8 cellular contexts compared by ENCODE assay signal in genomic region chr12:12975322-12976077, GRCh38. TPM values are rescaled to one million over a fixed set of nuclear protein-coding genes. Genes with fewer than 3 reads are reported as not detected.
DNase-seq lines count a peak whose midpoint lies in the region; ATAC-seq and TF ChIP-seq lines count a peak whose summit lies in the region.

No MANE protein-coding gene starts in this region.

- no peaks in the 10 kb centered on the region for H3K27me3 Mint-ChIP-seq in endodermal cell (ENCODE audit: insufficient read depth)

- H3K4me3 ChIP-seq in endodermal cell (ENCODE audit: low read length), result no peak overlapping the region

- WGBS in endodermal cell (ENCODE audit: insufficient coverage in 1 of 2, insufficient read length in 1 of 2), 2 experiments, result 81 to 92% methylated on average over 10 to 14 of the region's 14 CpGs

- no peaks in the 10 kb centered on the region for H3K4me1 ChIP-seq in endodermal cell (ENCODE audit: control insufficient read depth, insufficient read depth, low read length)

- H3K27me3 ChIP-seq in endodermal cell (ENCODE audit: control insufficient read depth, insufficient read depth, low read length, poor library complexity, severe bottlenecking), result no peaks in the 10 kb centered on the region

- no peak overlapping the region for H3K27ac ChIP-seq in endodermal cell (ENCODE audit: low read depth, low read length)

- ATAC-seq in GM18517 (IDR thresholded peaks at IDR 0.05; ENCODE audit: unreplicated experiment) (no peak), GM19452 (IDR thresholded peaks at IDR 0.05; ENCODE audit: unreplicated experiment) (no peak)

- H3K36me3 ChIP-seq in endodermal cell (ENCODE audit: control insufficient read depth, insufficient read depth, low read length), result peaks cover 21% of the 10 kb centered on the region

- H3K4me1 Mint-ChIP-seq in endodermal cell, result no peaks in the 10 kb centered on the region

- no peak overlapping the region for H3K9ac ChIP-seq in endodermal cell (ENCODE audit: extremely low read depth, low read length, poor library complexity, severe bottlenecking)

- peaks cover 39% of the 10 kb centered on the region for H3K36me3 Mint-ChIP-seq in endodermal cell (ENCODE audit: low read depth)

- H3K9me3 ChIP-seq in endodermal cell (ENCODE audit: control insufficient read depth, low read length), result peaks cover 18% of the 10 kb centered on the region

- no peak overlapping the region for H3K4me3 Mint-ChIP-seq in endodermal cell

- DNase-seq in NCI-H2107 treated with DMSO at 0.1 percent for 48 hours (lab: John Stamatoyannopoulos, UW; ENCODE audit: unreplicated experiment), result peak; percentile 17
- no peak for DNase-seq in NCI-H2107 (lab: John Stamatoyannopoulos, UW)
- peak; percentile 21 for DNase-seq in NCI-H82 treated with DMSO at 0.1 percent for 48 hours (lab: John Stamatoyannopoulos, UW; ENCODE audit: unreplicated experiment)
- peak; percentile 88 for DNase-seq in endodermal cell
- DNase-seq in nucleus accumbens (lab: John Stamatoyannopoulos, UW), result peak in 43 of 56 donors; percentile 8 to 70 (median 42)
- DNase-seq in middle frontal gyrus (ENCODE audit: extremely low spot score, low spot score), result no peak

- H3K27ac Mint-ChIP-seq in endodermal cell, result no peak overlapping the region

- peak; percentile 93 for TF ChIP-seq CTCF in endodermal cell (conservative IDR thresholded peaks at IDR 0.05)

- H3K9me3 Mint-ChIP-seq in endodermal cell, result peaks cover 11% of the 10 kb centered on the region

RNA-seq across cellular contexts. Expression of gene GPRC5D, which starts 23.5 kb away (rescaled TPM):
- not detected for total RNA-seq in endodermal cell
- not detected for polyA plus RNA-seq in endodermal cell (2013, experiment 1 of 2)
- polyA plus RNA-seq in endodermal cell (2013, experiment 2 of 2), result not detected

RNA-seq across cellular contexts. Expression of gene HEBP1, which starts 24.6 kb away (rescaled TPM):
- total RNA-seq in endodermal cell, result 10 to 100 TPM; 27.4 to 29.1 TPM
- 38.6 TPM for polyA plus RNA-seq in endodermal cell (2013, experiment 1 of 2)
- 38.0 TPM for polyA plus RNA-seq in endodermal cell (2013, experiment 2 of 2)

Comparison
In these comparisons a context has a peak if more than half of its experiments do, and no peak if none do; other contexts are left out.
1. DNase-seq: peak in NCI-H2107 treated with DMSO at 0.1 percent for 48 hours (single experiment), NCI-H82 treated with DMSO at 0.1 percent for 48 hours (single experiment), endodermal cell (single experiment) and nucleus accumbens (43 of 56); none in NCI-H2107 (single experiment) and middle frontal gyrus (single experiment).